In genomic region chr10:121375201-121375600, GRCh38 we compare ENCODE assay signal across 22 cellular contexts.
"Had no signal": no experiment of that assay in that cellular context is flagged by ENCODE, and none has a peak within 500 bp of the region (broad histone marks: within the 10 kb centered on the region; RNA-seq: fewer than 3 reads in every experiment).

No MANE protein-coding gene starts in this region.

- H3K36me3 ChIP-seq: gastrocnemius medialis, prostate gland, right atrium auricular region, thoracic aorta had no signal

- H3K36me3 Mint-ChIP-seq: memory B cell; mesothelial cell of epicardium; naive B cell; natural killer cell treated with Interleukin-12 subunit alpha and Interleukin-12 subunit beta and Interleukin-15 and Interleukin-18, amount 100 ng/mL, for 72 hours; stimulated activated effector memory CD8-positive, alpha-beta T cell treated with anti-CD3 and anti-CD28 coated beads, Interleukin-12 subunit alpha, Interleukin-12 subunit beta, amount 100 ng/mL, for 72 hours had no signal

- H3K4me3 Mint-ChIP-seq: memory B cell; mesothelial cell of epicardium; naive B cell; natural killer cell treated with Interleukin-12 subunit alpha and Interleukin-12 subunit beta and Interleukin-15 and Interleukin-18, amount 100 ng/mL, for 72 hours; stimulated activated effector memory CD8-positive, alpha-beta T cell treated with anti-CD3 and anti-CD28 coated beads, Interleukin-12 subunit alpha, Interleukin-12 subunit beta, amount 100 ng/mL, for 72 hours had no signal

- H3K27ac Mint-ChIP-seq: memory B cell; mesothelial cell of epicardium; naive B cell; natural killer cell treated with Interleukin-12 subunit alpha and Interleukin-12 subunit beta and Interleukin-15 and Interleukin-18, amount 100 ng/mL, for 72 hours; stimulated activated effector memory CD8-positive, alpha-beta T cell treated with anti-CD3 and anti-CD28 coated beads, Interleukin-12 subunit alpha, Interleukin-12 subunit beta, amount 100 ng/mL, for 72 hours had no signal

- H3K9me3 Mint-ChIP-seq: mesothelial cell of epicardium; natural killer cell treated with Interleukin-12 subunit alpha and Interleukin-12 subunit beta and Interleukin-15 and Interleukin-18, amount 100 ng/mL, for 72 hours; stimulated activated effector memory CD8-positive, alpha-beta T cell treated with anti-CD3 and anti-CD28 coated beads, Interleukin-12 subunit alpha, Interleukin-12 subunit beta, amount 100 ng/mL, for 72 hours had no signal

- ATAC-seq: gastrocnemius medialis; left lobe of liver; mucosa of descending colon; natural killer cell treated with Interleukin-12 subunit alpha and Interleukin-12 subunit beta and Interleukin-15 and Interleukin-18, amount 100 ng/mL, for 72 hours; sciatic nerve; stimulated activated effector memory CD8-positive, alpha-beta T cell treated with anti-CD3 and anti-CD28 coated beads, Interleukin-12 subunit alpha, Interleukin-12 subunit beta, amount 100 ng/mL, for 72 hours; stimulated activated naive CD8-positive, alpha-beta T cell treated with anti-CD3 and anti-CD28 coated beads, Interleukin-15, Interleukin-2, amounts not matched to agents 100 U/mL and 50 U/mL, for 24 hours had no signal

- H3K27ac ChIP-seq: dorsolateral prefrontal cortex, gastrocnemius medialis, prostate gland, right atrium auricular region, thoracic aorta had no signal

- H3K27me3 ChIP-seq: gastrocnemius medialis, right atrium auricular region had no signal

- H3K9me3 ChIP-seq: gastrocnemius medialis, mucosa of descending colon, prostate gland, right atrium auricular region, thoracic aorta had no signal

- H3K4me1 ChIP-seq: gastrocnemius medialis, prostate gland, right atrium auricular region had no signal

- DNase-seq: dorsolateral prefrontal cortex; effector CD4-positive, alpha-beta T cell; foreskin fibroblast; gastrocnemius medialis; head of caudate nucleus; mucosa of descending colon; naive B cell; nucleus accumbens; stimulated activated CD4-positive, alpha-beta T cell treated with anti-CD3 and anti-CD28 coated beads, Interleukin-2, amount 100 ng/mL, for 24 hours; stimulated activated CD4-positive, alpha-beta T cell treated with anti-CD3 and anti-CD28 coated beads, Interleukin-4, amount 100 ng/mL, for 24 hours; stimulated activated naive CD8-positive, alpha-beta T cell treated with anti-CD3 and anti-CD28 coated beads, Interleukin-15, Interleukin-2, amounts not matched to agents 100 U/mL and 50 U/mL, for 24 hours; substantia nigra had no signal

- H3K4me3 ChIP-seq: dorsolateral prefrontal cortex, gastrocnemius medialis, lung, mucosa of descending colon, prostate gland, right atrium auricular region, thoracic aorta had no signal

- H3K4me1 Mint-ChIP-seq: memory B cell; naive B cell; stimulated activated effector memory CD8-positive, alpha-beta T cell treated with anti-CD3 and anti-CD28 coated beads, Interleukin-12 subunit alpha, Interleukin-12 subunit beta, amount 100 ng/mL, for 72 hours had no signal
